28 cellular contexts compared by ENCODE assay signal in the genomic region with DNA sequence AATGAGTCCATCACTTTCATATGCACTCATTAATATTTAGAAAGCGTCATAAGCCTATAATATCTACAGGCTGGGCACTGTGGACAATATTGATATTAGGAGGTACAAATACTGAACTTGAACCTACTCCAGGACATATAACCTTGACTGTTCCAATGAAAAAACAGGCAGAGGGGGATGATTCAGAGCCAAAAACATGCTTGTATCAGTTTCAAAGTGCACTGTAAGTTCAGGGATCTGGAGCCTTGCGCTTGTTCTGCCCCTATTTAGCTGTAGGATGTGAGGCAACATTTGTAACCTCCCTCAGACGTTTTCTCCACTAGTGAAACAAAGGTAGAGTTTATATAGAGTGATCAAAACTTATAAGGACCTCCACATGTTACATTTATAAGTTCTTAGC.
"Had no signal": no experiment of that assay in that cellular context is flagged by ENCODE, and none has a peak within 500 bp of the region (broad histone marks: within the 10 kb centered on the region; RNA-seq: fewer than 3 reads in every experiment).

No MANE protein-coding gene starts in this region.

- H3K36me3 ChIP-seq: colonic mucosa, esophagus muscularis mucosa, esophagus squamous epithelium, gastrocnemius medialis, gastroesophageal sphincter, heart left ventricle, heart right ventricle had no signal

- H3K4me1 ChIP-seq: colonic mucosa, esophagus muscularis mucosa, esophagus squamous epithelium, foreskin keratinocyte, gastrocnemius medialis, gastroesophageal sphincter, heart left ventricle, heart right ventricle had no signal

- DNase-seq: colonic mucosa; cortex of kidney; dermis blood vessel endothelial cell; dorsolateral prefrontal cortex; effector CD4-positive, alpha-beta T cell; effector CD8-positive, alpha-beta T cell; effector memory CD4-positive, alpha-beta T cell; effector memory CD8-positive, alpha-beta T cell; endodermal cell; erythroblast; esophagus squamous epithelium; foreskin fibroblast; foreskin keratinocyte; foreskin melanocyte; gastrocnemius medialis; glutamatergic neuron; head of caudate nucleus; heart left ventricle; heart right ventricle had no signal

- H3K27me3 ChIP-seq: colonic mucosa, dorsolateral prefrontal cortex, esophagus muscularis mucosa, esophagus squamous epithelium, foreskin keratinocyte, gastrocnemius medialis, gastroesophageal sphincter, heart left ventricle, heart right ventricle had no signal

- FAIRE-seq: colon, endometrium, endothelial cell of umbilical vein, frontal cortex had no signal

- H3K27ac ChIP-seq: colonic mucosa, coronary artery, dorsolateral prefrontal cortex, epithelial cell of prostate, esophagus muscularis mucosa, esophagus squamous epithelium, foreskin keratinocyte, gastrocnemius medialis, gastroesophageal sphincter, heart left ventricle, heart right ventricle had no signal

- H3K4me3 ChIP-seq: colonic mucosa, coronary artery, dorsolateral prefrontal cortex, esophagus muscularis mucosa, esophagus squamous epithelium, gastrocnemius medialis, gastroesophageal sphincter, heart left ventricle, heart right ventricle had no signal

- ATAC-seq: effector memory CD8-positive, alpha-beta T cell; esophagus mucosa; foreskin keratinocyte; gastrocnemius medialis; gastroesophageal sphincter; heart left ventricle; heart right ventricle had no signal

- H3K9me3 ChIP-seq: colonic mucosa, esophagus muscularis mucosa, esophagus squamous epithelium, gastrocnemius medialis, gastroesophageal sphincter had no signal
